Comparison of ENCODE assay signal across 1 cellular context in the genomic region with DNA sequence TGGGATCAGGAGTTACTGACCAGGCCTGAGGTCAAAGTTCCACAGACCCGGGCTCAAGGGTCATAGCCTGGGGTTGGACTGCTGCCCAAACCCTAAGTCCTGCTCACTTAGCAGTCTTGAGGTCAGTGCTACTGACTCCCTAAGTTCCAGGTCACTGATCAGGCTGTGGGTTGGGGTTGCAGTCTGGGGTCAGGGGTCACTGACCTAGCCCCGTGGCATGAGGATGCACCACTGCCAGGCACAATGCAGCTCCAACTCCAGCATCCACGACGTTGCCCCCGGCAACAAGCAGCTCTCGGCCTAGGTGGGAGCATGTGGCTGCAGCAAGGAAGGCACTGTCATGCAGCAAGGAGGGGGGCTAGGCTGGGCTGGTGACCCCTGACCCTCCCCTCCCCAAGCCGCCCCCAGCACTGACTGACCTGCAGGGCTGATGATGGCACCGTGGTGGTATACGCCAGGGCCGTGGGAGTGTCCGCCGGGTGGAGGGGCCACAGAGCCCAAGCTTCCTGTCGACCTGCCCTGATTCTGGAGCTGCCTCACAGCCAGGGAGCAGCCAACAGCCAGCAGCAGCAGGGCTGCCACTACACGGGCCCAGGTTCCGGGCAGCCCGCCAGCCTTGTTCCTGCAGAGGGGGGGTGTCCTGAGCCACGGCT.
A peak's percentile ranks its signal among the peaks of the same experiment; 100 is the strongest.
TF ChIP-seq lines count a peak whose summit lies in the region.

No MANE protein-coding gene starts in this region.

TF ChIP-seq in HepG2, 621 proteins besides CTCF, POLR2A, EP300 and RAD21:
- TF ChIP-seq ZNF180 (CRISPR knock-in tag; IDR thresholded peaks at IDR 0.05; ENCODE audit: borderline replicate concordance, low read depth) (no peak), ZNF747 (CRISPR knock-in tag; IDR thresholded peaks at IDR 0.05; ENCODE audit: borderline replicate concordance) (no peak), ZBTB8A (CRISPR knock-in tag; IDR thresholded peaks at IDR 0.05; ENCODE audit: borderline replicate concordance, low read depth) (no peak), RFX3 (CRISPR knock-in tag; IDR thresholded peaks at IDR 0.05) (0 out of 2 replicates have a peak, but pooled peaks have one; percentile 34), ZNF556 (CRISPR knock-in tag; IDR thresholded peaks at IDR 0.05; ENCODE audit: borderline replicate concordance) (no peak), RFX1 (IDR thresholded peaks at IDR 0.05) (0 out of 2 replicates have a peak, but pooled peaks have one; percentile 8), NR2F6 (IDR thresholded peaks at IDR 0.05) (peak; percentile 35; the same call in 1 of the 2 replicates), NR2F6 (CRISPR knock-in tag; IDR thresholded peaks at IDR 0.05) (no peak; the same call in 1 of the 2 replicates), HNF4A (CRISPR knock-in tag; IDR thresholded peaks at IDR 0.05) (peak; percentile 54)
- TF ChIP-seq, protein P1, sequence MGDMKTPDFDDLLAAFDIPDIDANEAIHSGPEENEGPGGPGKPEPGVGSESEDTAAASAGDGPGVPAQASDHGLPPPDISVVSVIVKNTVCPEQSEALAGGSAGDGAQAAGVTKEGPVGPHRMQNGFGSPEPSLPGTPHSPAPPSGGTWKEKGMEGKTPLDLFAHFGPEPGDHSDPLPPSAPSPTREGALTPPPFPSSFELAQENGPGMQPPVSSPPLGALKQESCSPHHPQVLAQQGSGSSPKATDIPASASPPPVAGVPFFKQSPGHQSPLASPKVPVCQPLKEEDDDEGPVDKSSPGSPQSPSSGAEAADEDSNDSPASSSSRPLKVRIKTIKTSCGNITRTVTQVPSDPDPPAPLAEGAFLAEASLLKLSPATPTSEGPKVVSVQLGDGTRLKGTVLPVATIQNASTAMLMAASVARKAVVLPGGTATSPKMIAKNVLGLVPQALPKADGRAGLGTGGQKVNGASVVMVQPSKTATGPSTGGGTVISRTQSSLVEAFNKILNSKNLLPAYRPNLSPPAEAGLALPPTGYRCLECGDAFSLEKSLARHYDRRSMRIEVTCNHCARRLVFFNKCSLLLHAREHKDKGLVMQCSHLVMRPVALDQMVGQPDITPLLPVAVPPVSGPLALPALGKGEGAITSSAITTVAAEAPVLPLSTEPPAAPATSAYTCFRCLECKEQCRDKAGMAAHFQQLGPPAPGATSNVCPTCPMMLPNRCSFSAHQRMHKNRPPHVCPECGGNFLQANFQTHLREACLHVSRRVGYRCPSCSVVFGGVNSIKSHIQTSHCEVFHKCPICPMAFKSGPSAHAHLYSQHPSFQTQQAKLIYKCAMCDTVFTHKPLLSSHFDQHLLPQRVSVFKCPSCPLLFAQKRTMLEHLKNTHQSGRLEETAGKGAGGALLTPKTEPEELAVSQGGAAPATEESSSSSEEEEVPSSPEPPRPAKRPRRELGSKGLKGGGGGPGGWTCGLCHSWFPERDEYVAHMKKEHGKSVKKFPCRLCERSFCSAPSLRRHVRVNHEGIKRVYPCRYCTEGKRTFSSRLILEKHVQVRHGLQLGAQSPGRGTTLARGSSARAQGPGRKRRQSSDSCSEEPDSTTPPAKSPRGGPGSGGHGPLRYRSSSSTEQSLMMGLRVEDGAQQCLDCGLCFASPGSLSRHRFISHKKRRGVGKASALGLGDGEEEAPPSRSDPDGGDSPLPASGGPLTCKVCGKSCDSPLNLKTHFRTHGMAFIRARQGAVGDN (CRISPR knock-in tag; IDR thresholded peaks at IDR 0.05) = 0 out of 2 replicates have a peak, but pooled peaks have one; percentile 8
